In genomic region chr3:195853930-195854478, GRCh38 we compare ENCODE assay signal across 18 cellular contexts. TPM values are rescaled to one million over a fixed set of nuclear protein-coding genes. Genes with fewer than 3 reads are reported as not detected.
"Had no signal": no experiment of that assay in that cellular context is flagged by ENCODE, and none has a peak within 500 bp of the region (broad histone marks: within the 10 kb centered on the region; RNA-seq: fewer than 3 reads in every experiment).

No MANE protein-coding gene starts in this region.

- H3K27ac ChIP-seq: colonic mucosa, gastroesophageal sphincter, right lobe of liver had no signal

- ATAC-seq: gastroesophageal sphincter; naive thymus-derived CD4-positive, alpha-beta T cell; right lobe of liver; stimulated activated naive B cell treated with anti-CD40 and anti-IgM and Interleukin-4, amounts not matched to agents 10 μg/mL and 1 μg/mL and 100 μg/mL, for 72 hours had no signal

- DNase-seq: activated CD4-positive, alpha-beta memory T cell treated with anti-CD3 and anti-CD28 coated beads for 36 hours; activated CD4-positive, alpha-beta T cell treated with anti-CD3 and anti-CD28 coated beads for 1 hour; activated T-cell treated with anti-CD3 and anti-CD28 coated beads, Interleukin-2, amount 50 U/mL, for 48 hours; colonic mucosa; effector CD4-positive, alpha-beta T cell; hippocampal formation; lower lobe of right lung; naive thymus-derived CD4-positive, alpha-beta T cell; nucleus accumbens; right lobe of liver; SK-N-SH; stimulated activated CD4-positive, alpha-beta T cell treated with anti-CD3 and anti-CD28 coated beads, Interleukin-1b, Interleukin-23, amount 100 ng/mL, for 48 hours; stimulated activated naive B cell treated with anti-CD40 and anti-IgM and Interleukin-4, amounts not matched to agents 10 μg/mL and 1 μg/mL and 100 μg/mL, for 72 hours; substantia nigra had no signal

- H3K4me3 Mint-ChIP-seq: activated CD4-positive, alpha-beta memory T cell treated with anti-CD3 and anti-CD28 coated beads for 36 hours; stimulated activated naive B cell treated with anti-CD40 and anti-IgM and Interleukin-4, amounts not matched to agents 10 μg/mL and 1 μg/mL and 100 μg/mL, for 72 hours; T-helper 1 cell treated with Interleukin-12 subunit alpha and Interleukin-12 subunit beta and Interleukin-4 antibody, amounts not matched to agents 30 μg/mL and 1 μg/mL, for 36 hours had no signal

- H3K36me3 Mint-ChIP-seq: activated CD4-positive, alpha-beta memory T cell treated with anti-CD3 and anti-CD28 coated beads for 36 hours; naive thymus-derived CD4-positive, alpha-beta T cell; stimulated activated naive B cell treated with anti-CD40 and anti-IgM and Interleukin-4, amounts not matched to agents 10 μg/mL and 1 μg/mL and 100 μg/mL, for 72 hours had no signal

- H3K9me3 ChIP-seq: colonic mucosa, gastroesophageal sphincter, lower lobe of right lung, right lobe of liver, SK-N-SH, upper lobe of left lung had no signal

- H3K4me1 ChIP-seq: colonic mucosa had no signal

- H3K27me3 ChIP-seq: colonic mucosa, gastroesophageal sphincter, right lobe of liver, upper lobe of left lung had no signal

- H3K4me3 ChIP-seq: colonic mucosa, gastroesophageal sphincter, lower lobe of right lung, right lobe of liver, upper lobe of left lung had no signal

- H3K9me3 Mint-ChIP-seq: activated CD4-positive, alpha-beta memory T cell treated with anti-CD3 and anti-CD28 coated beads for 36 hours; naive thymus-derived CD4-positive, alpha-beta T cell; stimulated activated naive B cell treated with anti-CD40 and anti-IgM and Interleukin-4, amounts not matched to agents 10 μg/mL and 1 μg/mL and 100 μg/mL, for 72 hours; T-helper 1 cell treated with Interleukin-12 subunit alpha and Interleukin-12 subunit beta and Interleukin-4 antibody, amounts not matched to agents 30 μg/mL and 1 μg/mL, for 36 hours had no signal

- H3K36me3 ChIP-seq: colonic mucosa, gastroesophageal sphincter, lower lobe of right lung, right lobe of liver, upper lobe of left lung had no signal

- H3K27ac Mint-ChIP-seq: activated CD4-positive, alpha-beta memory T cell treated with anti-CD3 and anti-CD28 coated beads for 36 hours; progenitor cell of endocrine pancreas; stimulated activated naive B cell treated with anti-CD40 and anti-IgM and Interleukin-4, amounts not matched to agents 10 μg/mL and 1 μg/mL and 100 μg/mL, for 72 hours; T-helper 1 cell treated with Interleukin-12 subunit alpha and Interleukin-12 subunit beta and Interleukin-4 antibody, amounts not matched to agents 30 μg/mL and 1 μg/mL, for 36 hours had no signal

RNA-seq across cellular contexts. Expression of gene MUC4, which starts 42.3 kb away (rescaled TPM):
- polyA plus RNA-seq: naive thymus-derived CD4-positive, alpha-beta T cell had no signal
